ENCODE assay signal across 8 cellular contexts in genomic region chr2:195648370-195648769, GRCh38. TPM values are rescaled to one million over a fixed set of nuclear protein-coding genes. Genes with fewer than 3 reads are reported as not detected.
A peak's percentile ranks its signal among the peaks of the same experiment; 100 is the strongest.
DNase-seq lines count a peak whose midpoint lies in the region; ATAC-seq and TF ChIP-seq lines count a peak whose summit lies in the region.
"Not testable (repeated sequence)": the region's sequence is repeated elsewhere in the genome, so short reads cannot be mapped to it uniquely, and the experiment has no call there.

No MANE protein-coding gene starts in this region.

- H3K9ac ChIP-seq in BLaER1 treated with 17β-estradiol and CSF1 and Interleukin-3, amounts not matched to agents 10 nM and 100 nM: peak overlapping the region in 6 of 11 experiments; percentile 74 to 84 (median 78); a peak in 8 of 22 replicates

- CTCF ChIA-PET in OCI-LY7 (lab: Charles Lee; ENCODE audit: unreplicated experiment): not testable (repeated sequence)
- CTCF ChIA-PET in activated CD8-positive, alpha-beta T cell treated with anti-CD3 and anti-CD28 coated beads, Interleukin-2, amount 10 ng/mL, durations not matched to agents 7 days and 5 days (lab: Charles Lee): interaction anchor here (1.0 to 3.7 kb wide), 4 partner anchors 8 to 73 kb away, joined by 3 to 15 read pairs (median 6); partner anchors contain the start of gene SLC39A10

- BruUV-seq in OCI-LY7 (replicated peaks; lab: Mats Ljungman, UMichigan): not testable (repeated sequence)

- intact Hi-C loops in OCI-LY7 (cut with micrococcal nuclease; ENCODE audit: unreplicated experiment); dendritic cell treated with granulocyte-macrophage colony-stimulating factor and Interleukin-4, amounts not matched to agents 40 ng/mL and 50 ng/mL, for 4 days (cut with micrococcal nuclease); natural killer cell (cut with micrococcal nuclease): not testable (repeated sequence)

- H3K9me3 ChIP-seq in BLaER1 treated with 17β-estradiol and CSF1 and Interleukin-3, amounts not matched to agents 10 nM and 100 nM (replicated peaks in 1 of 11): peaks cover 0 to 27% (median 8%) of the 10 kb centered on the region in 11 experiments; a peak in 11 of 22 replicates
- not testable (repeated sequence) for H3K9me3 ChIP-seq in OCI-LY7 (ENCODE audit: low read length)

- not testable (repeated sequence) for H3K36me3 ChIP-seq in BLaER1 treated with 17β-estradiol and CSF1 and Interleukin-3, amounts not matched to agents 10 nM and 100 nM; OCI-LY7 (ENCODE audit: insufficient read depth, low read length)

- H3K36me3 Mint-ChIP-seq in IgD-negative memory B cell; activated naive CD8-positive, alpha-beta T cell treated with anti-CD3 and anti-CD28 coated beads, Interleukin-2, amount 10 ng/mL, durations not matched to agents 7 days and 5 days; dendritic cell treated with granulocyte-macrophage colony-stimulating factor and Interleukin-4, amounts not matched to agents 40 ng/mL and 50 ng/mL, for 4 days (ENCODE audit: low read depth); natural killer cell; stimulated activated naive CD8-positive, alpha-beta T cell treated with anti-CD3 and anti-CD28 coated beads, Interleukin-15, Interleukin-2, amounts not matched to agents 100 ng/mL and 50 ng/mL, for 24 hours (ENCODE audit: low read depth): not testable (repeated sequence)
- H3K36me3 Mint-ChIP-seq in activated CD8-positive, alpha-beta T cell treated with anti-CD3 and anti-CD28 coated beads, Interleukin-2, amount 10 ng/mL, durations not matched to agents 7 days and 5 days (ENCODE audit: low read depth): peaks cover 15% of the 10 kb centered on the region

- peaks cover 30 to 99% (median 80%) of the 10 kb centered on the region in 10 experiments for H3K4me1 ChIP-seq in BLaER1 treated with 17β-estradiol and CSF1 and Interleukin-3, amounts not matched to agents 10 nM and 100 nM
- peaks cover 51% of the 10 kb centered on the region for H3K4me1 ChIP-seq in OCI-LY7 (ENCODE audit: insufficient read depth, low read length, poor library complexity, severe bottlenecking)

- H3K4me3 Mint-ChIP-seq in IgD-negative memory B cell: peak overlapping the region in 3 of 4 donors; percentile 10 to 76 (median 37)
- peak overlapping the region; percentile 61 for H3K4me3 Mint-ChIP-seq in activated CD8-positive, alpha-beta T cell treated with anti-CD3 and anti-CD28 coated beads, Interleukin-2, amount 10 ng/mL, durations not matched to agents 7 days and 5 days
- H3K4me3 Mint-ChIP-seq in activated naive CD8-positive, alpha-beta T cell treated with anti-CD3 and anti-CD28 coated beads, Interleukin-2, amount 10 ng/mL, durations not matched to agents 7 days and 5 days: peak overlapping the region; percentile 87
- not testable (repeated sequence) for H3K4me3 Mint-ChIP-seq in dendritic cell treated with granulocyte-macrophage colony-stimulating factor and Interleukin-4, amounts not matched to agents 40 ng/mL and 50 ng/mL, for 4 days
- peak overlapping the region; percentile 72 for H3K4me3 Mint-ChIP-seq in natural killer cell
- peak overlapping the region; percentile 78 for H3K4me3 Mint-ChIP-seq in stimulated activated naive CD8-positive, alpha-beta T cell treated with anti-CD3 and anti-CD28 coated beads, Interleukin-15, Interleukin-2, amounts not matched to agents 100 ng/mL and 50 ng/mL, for 24 hours

- H3K27ac ChIP-seq in BLaER1 treated with 17β-estradiol and CSF1 and Interleukin-3, amounts not matched to agents 10 nM and 100 nM: peak overlapping the region; percentile 84 to 100 (median 94); a peak in 20 of 22 replicates
- H3K27ac ChIP-seq in OCI-LY7 (ENCODE audit: low read depth, low read length, poor library complexity, severe bottlenecking): not testable (repeated sequence)

- H3K9me3 Mint-ChIP-seq in IgD-negative memory B cell; activated CD8-positive, alpha-beta T cell treated with anti-CD3 and anti-CD28 coated beads, Interleukin-2, amount 10 ng/mL, durations not matched to agents 7 days and 5 days (ENCODE audit: insufficient read depth); activated naive CD8-positive, alpha-beta T cell treated with anti-CD3 and anti-CD28 coated beads, Interleukin-2, amount 10 ng/mL, durations not matched to agents 7 days and 5 days; dendritic cell treated with granulocyte-macrophage colony-stimulating factor and Interleukin-4, amounts not matched to agents 40 ng/mL and 50 ng/mL, for 4 days; natural killer cell; stimulated activated naive CD8-positive, alpha-beta T cell treated with anti-CD3 and anti-CD28 coated beads, Interleukin-15, Interleukin-2, amounts not matched to agents 100 ng/mL and 50 ng/mL, for 24 hours: not testable (repeated sequence)

- H3K27me3 ChIP-seq in BLaER1 treated with 17β-estradiol and CSF1 and Interleukin-3, amounts not matched to agents 10 nM and 100 nM: not testable (repeated sequence)

- not testable (repeated sequence) for TF ChIP-seq CTCF in OCI-LY7 (conservative IDR thresholded peaks at IDR 0.05; ENCODE audit: low read length); natural killer cell (IDR thresholded peaks at IDR 0.05)

- not testable (repeated sequence) for H3K9me2 ChIP-seq in OCI-LY7 (ENCODE audit: insufficient read depth, low read length)

- H3K4me3 ChIP-seq in BLaER1 treated with 17β-estradiol and CSF1 and Interleukin-3, amounts not matched to agents 10 nM and 100 nM; OCI-LY7 (ENCODE audit: low read depth, low read length, poor library complexity, severe bottlenecking): not testable (repeated sequence)

- not testable (repeated sequence) for H3K79me2 ChIP-seq in OCI-LY7 (ENCODE audit: insufficient read depth, low read depth, low read length)

- H3K27ac Mint-ChIP-seq in IgD-negative memory B cell: peak overlapping the region; percentile 75 to 98 (median 96)
- H3K27ac Mint-ChIP-seq in activated CD8-positive, alpha-beta T cell treated with anti-CD3 and anti-CD28 coated beads, Interleukin-2, amount 10 ng/mL, durations not matched to agents 7 days and 5 days: peak overlapping the region; percentile 78
- peak overlapping the region; percentile 93 for H3K27ac Mint-ChIP-seq in activated naive CD8-positive, alpha-beta T cell treated with anti-CD3 and anti-CD28 coated beads, Interleukin-2, amount 10 ng/mL, durations not matched to agents 7 days and 5 days
- peak overlapping the region; percentile 83 for H3K27ac Mint-ChIP-seq in dendritic cell treated with granulocyte-macrophage colony-stimulating factor and Interleukin-4, amounts not matched to agents 40 ng/mL and 50 ng/mL, for 4 days
- H3K27ac Mint-ChIP-seq in natural killer cell: peak overlapping the region; percentile 82 to 92
- H3K27ac Mint-ChIP-seq in stimulated activated naive CD8-positive, alpha-beta T cell treated with anti-CD3 and anti-CD28 coated beads, Interleukin-15, Interleukin-2, amounts not matched to agents 100 ng/mL and 50 ng/mL, for 24 hours: not testable (repeated sequence)

- not testable (repeated sequence) for H3K27me3 Mint-ChIP-seq in IgD-negative memory B cell; activated CD8-positive, alpha-beta T cell treated with anti-CD3 and anti-CD28 coated beads, Interleukin-2, amount 10 ng/mL, durations not matched to agents 7 days and 5 days (ENCODE audit: low read depth); activated naive CD8-positive, alpha-beta T cell treated with anti-CD3 and anti-CD28 coated beads, Interleukin-2, amount 10 ng/mL, durations not matched to agents 7 days and 5 days; dendritic cell treated with granulocyte-macrophage colony-stimulating factor and Interleukin-4, amounts not matched to agents 40 ng/mL and 50 ng/mL, for 4 days; natural killer cell (ENCODE audit: low read depth in 2 of 2); stimulated activated naive CD8-positive, alpha-beta T cell treated with anti-CD3 and anti-CD28 coated beads, Interleukin-15, Interleukin-2, amounts not matched to agents 100 ng/mL and 50 ng/mL, for 24 hours

- not testable (repeated sequence) for H4K20me1 ChIP-seq in BLaER1 treated with 17β-estradiol and CSF1 and Interleukin-3, amounts not matched to agents 10 nM and 100 nM; OCI-LY7 (ENCODE audit: insufficient read depth, low read length)

- POLR2A ChIA-PET in OCI-LY7 (lab: Charles Lee): interaction anchor here (0.9 to 1.1 kb wide), 2 partner anchors 87 to 89 kb away, joined by 3 to 4 read pairs; no protein-coding TSS in a partner anchor
- POLR2A ChIA-PET in activated CD8-positive, alpha-beta T cell treated with anti-CD3 and anti-CD28 coated beads, Interleukin-2, amount 10 ng/mL, durations not matched to agents 7 days and 5 days (lab: Charles Lee): interaction anchor here (1.1 kb wide), 1 partner anchor 10 kb away, joined by 3 read pairs; no protein-coding TSS in a partner anchor
- POLR2A ChIA-PET in activated naive CD8-positive, alpha-beta T cell treated with anti-CD3 and anti-CD28 coated beads, Interleukin-2, amount 10 ng/mL, durations not matched to agents 7 days and 5 days (lab: Charles Lee): interaction anchor here (2.0 kb wide), 1 partner anchor 9 kb away, joined by 6 read pairs; the partner anchor contains the start of gene SLC39A10

- ATAC-seq in activated CD8-positive, alpha-beta T cell treated with anti-CD3 and anti-CD28 coated beads, Interleukin-2, amount 10 ng/mL, durations not matched to agents 7 days and 5 days: peak; percentile 24
- not testable (repeated sequence) for ATAC-seq in activated naive CD8-positive, alpha-beta T cell treated with anti-CD3 and anti-CD28 coated beads, Interleukin-2, amount 10 ng/mL, durations not matched to agents 7 days and 5 days (ENCODE audit: low read depth); natural killer cell

- not testable (repeated sequence) for DNase-seq in OCI-LY7 (ENCODE audit: low spot score); activated CD8-positive, alpha-beta T cell treated with anti-CD3 and anti-CD28 coated beads, Interleukin-2, amount 10 ng/mL, durations not matched to agents 7 days and 5 days; activated naive CD8-positive, alpha-beta T cell treated with anti-CD3 and anti-CD28 coated beads, Interleukin-2, amount 10 ng/mL, durations not matched to agents 7 days and 5 days; natural killer cell

- H2AFZ ChIP-seq in OCI-LY7 (ENCODE audit: low read length): peak overlapping the region; percentile 99; the same call in 1 of the 2 replicates

- H3K4me1 Mint-ChIP-seq in IgD-negative memory B cell: peaks cover 40 to 50% (median 47%) of the 10 kb centered on the region in 3 donors
- peaks cover 39% of the 10 kb centered on the region for H3K4me1 Mint-ChIP-seq in activated CD8-positive, alpha-beta T cell treated with anti-CD3 and anti-CD28 coated beads, Interleukin-2, amount 10 ng/mL, durations not matched to agents 7 days and 5 days (ENCODE audit: low read depth)
- H3K4me1 Mint-ChIP-seq in activated naive CD8-positive, alpha-beta T cell treated with anti-CD3 and anti-CD28 coated beads, Interleukin-2, amount 10 ng/mL, durations not matched to agents 7 days and 5 days: peaks cover 28% of the 10 kb centered on the region
- peaks cover 56% of the 10 kb centered on the region for H3K4me1 Mint-ChIP-seq in dendritic cell treated with granulocyte-macrophage colony-stimulating factor and Interleukin-4, amounts not matched to agents 40 ng/mL and 50 ng/mL, for 4 days (ENCODE audit: low read depth)
- H3K4me1 Mint-ChIP-seq in natural killer cell: peaks cover 29 to 36% of the 10 kb centered on the region in 2 donors
- peaks cover 52% of the 10 kb centered on the region for H3K4me1 Mint-ChIP-seq in stimulated activated naive CD8-positive, alpha-beta T cell treated with anti-CD3 and anti-CD28 coated beads, Interleukin-15, Interleukin-2, amounts not matched to agents 100 ng/mL and 50 ng/mL, for 24 hours (ENCODE audit: low read depth)

- H3K4me2 ChIP-seq in BLaER1 treated with 17β-estradiol and CSF1 and Interleukin-3, amounts not matched to agents 10 nM and 100 nM: peak overlapping the region in 8 of 11 experiments; percentile 38 to 87 (median 64); a peak in 17 of 22 replicates
- H3K4me2 ChIP-seq in OCI-LY7 (ENCODE audit: low read length): peak overlapping the region; percentile 73; the same call in 1 of the 2 replicates

RNA-seq across cellular contexts. Expression of gene SLC39A10, which starts 8.7 kb away (rescaled TPM):
- polyA plus RNA-seq in IgD-negative memory B cell: 11.2 TPM
- total RNA-seq in OCI-LY7 (2014; rRNA removed; shearing (Covaris generic)): 14.7 and 19.6 TPM in 2 replicates
- total RNA-seq in OCI-LY7 (2022) (31.9 and 34.1 TPM in 2 replicates), natural killer cell (10 to 100 TPM; 56.5 to 69.6 (median 58.5) TPM)
- 10 to 100 TPM; 49.0 to 50.9 TPM for total RNA-seq in activated CD8-positive, alpha-beta T cell treated with anti-CD3 and anti-CD28 coated beads, Interleukin-2, amount 10 ng/mL, durations not matched to agents 7 days and 5 days
- total RNA-seq in activated naive CD8-positive, alpha-beta T cell treated with anti-CD3 and anti-CD28 coated beads, Interleukin-2, amount 10 ng/mL, durations not matched to agents 7 days and 5 days: 10 to 100 TPM; 54.4 to 60.4 TPM
